Comparison of ENCODE assay signal across 8 cellular contexts in genomic region chr1:235080788-235081187, GRCh38. TPM values are rescaled to one million over a fixed set of nuclear protein-coding genes. Genes with fewer than 3 reads are reported as not detected.
A peak's percentile ranks its signal among the peaks of the same experiment; 100 is the strongest.
DNase-seq lines count a peak whose midpoint lies in the region; ATAC-seq and TF ChIP-seq lines count a peak whose summit lies in the region.
"Not testable (repeated sequence)": the region's sequence is repeated elsewhere in the genome, so short reads cannot be mapped to it uniquely, and the experiment has no call there.

No MANE protein-coding gene starts in this region.

- not testable (repeated sequence) for TF ChIP-seq POLR2A in esophagus squamous epithelium (IDR thresholded peaks at IDR 0.05); stomach (IDR thresholded peaks at IDR 0.05)

- not testable (repeated sequence) for DNase-seq in Panc1 (ENCODE audit: low read depth, low spot score); ascending aorta (ENCODE audit: low spot score in 2 of 2); esophagus squamous epithelium (lab: John Stamatoyannopoulos, UW); osteocyte (ENCODE audit: extremely low spot score, unreplicated experiment); stomach; upper lobe of right lung
- DNase-seq in lower lobe of right lung, result peak; percentile 3

- CTCF ChIA-PET in Panc1 (lab: Charles Lee), result not testable (repeated sequence)

- H3K4me1 Mint-ChIP-seq in osteocyte (ENCODE audit: unreplicated experiment), result peaks cover 32% of the 10 kb centered on the region

- WGBS in esophagus squamous epithelium, 2 donors, result 90 to 96% methylated on average over 5 of the region's 5 CpGs
- WGBS in stomach, 5 donors, result 92 to 97% (median 97%) methylated on average over 5 of the region's 5 CpGs

- not testable (repeated sequence) for H3K9me3 Mint-ChIP-seq in osteocyte (ENCODE audit: unreplicated experiment)

- POLR2A ChIA-PET in Panc1 (lab: Charles Lee), result not testable (repeated sequence)

- H3K4me3 ChIP-seq in Panc1 (ENCODE audit: low read depth in 2 of 2, low read length in 2 of 2); ascending aorta; esophagus squamous epithelium; lower lobe of right lung; stomach; upper lobe of right lung: not testable (repeated sequence)

- not testable (repeated sequence) for BruUV-seq in Panc1 (replicated peaks; lab: Mats Ljungman, UMichigan)

- H3K4me3 Mint-ChIP-seq in osteocyte (ENCODE audit: unreplicated experiment), result not testable (repeated sequence)

- peak overlapping the region; percentile 70 for H3K27ac Mint-ChIP-seq in osteocyte (ENCODE audit: unreplicated experiment)

- H3K27ac ChIP-seq in C4-2B, result peak overlapping the region; percentile 77
- H3K27ac ChIP-seq in Panc1 (ENCODE audit: low read length), result peak overlapping the region; percentile 100
- peak overlapping the region; percentile 89 to 93 for H3K27ac ChIP-seq in ascending aorta
- H3K27ac ChIP-seq in esophagus squamous epithelium, result peak overlapping the region; percentile 68 to 92 (median 82)
- not testable (repeated sequence) for H3K27ac ChIP-seq in lower lobe of right lung
- peak overlapping the region; percentile 84 to 97 (median 91) for H3K27ac ChIP-seq in stomach
- peak overlapping the region; percentile 11 for H3K27ac ChIP-seq in upper lobe of right lung

- not testable (repeated sequence) for H3K9me3 ChIP-seq in Panc1 (ENCODE audit: control insufficient read depth, insufficient read depth, low read depth, low read length); ascending aorta; esophagus squamous epithelium; lower lobe of right lung; stomach; upper lobe of right lung

- not testable (repeated sequence) for TF ChIP-seq CTCF in C4-2B (conservative IDR thresholded peaks at IDR 0.05); Panc1 (IDR thresholded peaks at IDR 0.05); ascending aorta (IDR thresholded peaks at IDR 0.05); esophagus squamous epithelium (IDR thresholded peaks at IDR 0.05); lower lobe of right lung (IDR thresholded peaks at IDR 0.05); osteocyte (IDR thresholded peaks at IDR 0.05); stomach (IDR thresholded peaks at IDR 0.05); upper lobe of right lung (IDR thresholded peaks at IDR 0.05)

- in situ Hi-C loops in Panc1 (cut with HindIII; ENCODE audit: low pct_unique_long_range_greater_than_20kb, low sequenced_read_pairs), result not testable (repeated sequence)

- not testable (repeated sequence) for H3K36me3 ChIP-seq in Panc1 (ENCODE audit: control insufficient read depth, insufficient read depth, low read length); ascending aorta; esophagus squamous epithelium; lower lobe of right lung; stomach; upper lobe of right lung

- H3K36me3 Mint-ChIP-seq in osteocyte (ENCODE audit: unreplicated experiment), result not testable (repeated sequence)

- not testable (repeated sequence) for H3K27me3 Mint-ChIP-seq in osteocyte (ENCODE audit: unreplicated experiment)

- H3K4me1 ChIP-seq in Panc1 (ENCODE audit: control insufficient read depth, insufficient read depth, low read length), result peaks cover 44% of the 10 kb centered on the region
- peaks cover 12 to 67% of the 10 kb centered on the region in 2 donors for H3K4me1 ChIP-seq in ascending aorta
- H3K4me1 ChIP-seq in esophagus squamous epithelium, result peaks cover 34 to 82% (median 54%) of the 10 kb centered on the region in 3 donors
- peaks cover 65% of the 10 kb centered on the region for H3K4me1 ChIP-seq in lower lobe of right lung
- H3K4me1 ChIP-seq in stomach, result peaks cover 36 to 85% (median 56%) of the 10 kb centered on the region in 4 donors
- peaks cover 60% of the 10 kb centered on the region for H3K4me1 ChIP-seq in upper lobe of right lung

- ATAC-seq in Panc1, lower lobe of right lung, upper lobe of right lung: not testable (repeated sequence)

- intact Hi-C loops in Panc1 (cut with micrococcal nuclease; ENCODE audit: unreplicated experiment), result loop anchor here (5.0 kb wide), 2 partner anchors 118 to 358 kb away; no protein-coding TSS in a partner anchor
- intact Hi-C loops in ascending aorta (cut with DNase I); stomach (cut with DNase I; ENCODE audit: low total_unique reads): not testable (repeated sequence)
- intact Hi-C loops in esophagus squamous epithelium (cut with DNase I), result loop anchor here (10.0 kb wide), 1 partner anchor 356 kb away; no protein-coding TSS in a partner anchor
- intact Hi-C loops in lower lobe of right lung (cut with DNase I), result loop anchor here (5.0 kb wide), 1 partner anchor 583 kb away; no protein-coding TSS in a partner anchor
- intact Hi-C loops in upper lobe of right lung (cut with DNase I), result loop anchor here (5.0 to 10.0 kb wide), 2 partner anchors 216 to 488 kb away; no protein-coding TSS in a partner anchor

- H3K27me3 ChIP-seq in Panc1 (ENCODE audit: control insufficient read depth, insufficient read depth, low read length); ascending aorta; esophagus squamous epithelium; lower lobe of right lung (ENCODE audit: low read depth); stomach; upper lobe of right lung: not testable (repeated sequence)

- not testable (repeated sequence) for TF ChIP-seq EP300 in stomach (IDR thresholded peaks at IDR 0.05)

RNA-seq across cellular contexts. Expression of gene TOMM20, which starts 47.8 kb away (rescaled TPM):
- total RNA-seq in Panc1 (2021; ENCODE audit: unreplicated experiment) (101 TPM), ascending aorta (25.3 TPM), esophagus squamous epithelium (100 to 1,000 TPM in 1 of 4 donors, 10 to 100 TPM in 3; 36.4 to 117 (median 84.1) TPM), lower lobe of right lung (88.4 TPM), osteocyte (99.1 and 100 TPM in 2 replicates), stomach (100 to 1,000 TPM in 1 of 5 donors, 10 to 100 TPM in 4; 21.4 to 145 (median 51.9) TPM), upper lobe of right lung (87.4 TPM)
- polyA plus RNA-seq in Panc1 (2012; ENCODE audit: insufficient read length), result 73.5 TPM
- polyA plus RNA-seq in stomach, result 100 to 1,000 TPM in 1 of 3 donors, 10 to 100 TPM in 2; 63.4 to 102 (median 72.9) TPM
